In genomic region chr16:89319628-89319882, GRCh38 we compare ENCODE assay signal across 9 cellular contexts.
DNase-seq lines count a peak whose midpoint lies in the region; ATAC-seq, FAIRE-seq and TF ChIP-seq lines count a peak whose summit lies in the region.
"Had no signal": no experiment of that assay in that cellular context is flagged by ENCODE, and none has a peak within 500 bp of the region (broad histone marks: within the 10 kb centered on the region; RNA-seq: fewer than 3 reads in every experiment).

No MANE protein-coding gene starts in this region.

- peak overlapping the region in 10 of 11 experiments; percentile 29 to 76 (median 66); a peak in 20 of 22 replicates for H3K9ac ChIP-seq in BLaER1 treated with 17β-estradiol and CSF1 and Interleukin-3, amounts not matched to agents 10 nM and 100 nM
- H3K9ac ChIP-seq in NT2/D1 (ENCODE audit: insufficient read length, low read depth) = peak overlapping the region; percentile 77
- peak overlapping the region; percentile 70 for H3K9ac ChIP-seq in endothelial cell of umbilical vein (replicated peaks; ENCODE audit: extremely low read depth, insufficient read depth, low read length)

- BruUV-seq in endothelial cell of umbilical vein (replicated peaks; lab: Mats Ljungman, UMichigan) = no TSS peak

- no peaks in the 10 kb centered on the region for H3K9me3 Mint-ChIP-seq in progenitor cell of endocrine pancreas (ENCODE audit: low read depth)

- H3K36me3 ChIP-seq in BLaER1 treated with 17β-estradiol and CSF1 and Interleukin-3, amounts not matched to agents 10 nM and 100 nM = peaks cover 13 to 58% (median 46%) of the 10 kb centered on the region in 11 experiments; a peak in 21 of 22 replicates
- peaks cover 31% of the 10 kb centered on the region for H3K36me3 ChIP-seq in NT2/D1 (ENCODE audit: insufficient read depth, insufficient read length, low read length)
- no peaks in the 10 kb centered on the region for H3K36me3 ChIP-seq in endothelial cell of umbilical vein (ENCODE audit: control insufficient read depth in 2 of 2, extremely low read depth in 1 of 2, insufficient read depth in 2 of 2, low read length in 2 of 2)

- H3K9me3 ChIP-seq in BLaER1 treated with 17β-estradiol and CSF1 and Interleukin-3, amounts not matched to agents 10 nM and 100 nM (replicated peaks in 1 of 11) = no peaks in the 10 kb centered on the region
- no peaks in the 10 kb centered on the region for H3K9me3 ChIP-seq in NT2/D1 (ENCODE audit: insufficient read depth, low read length)
- no peaks in the 10 kb centered on the region for H3K9me3 ChIP-seq in endothelial cell of umbilical vein (replicated peaks; ENCODE audit: control insufficient read depth, insufficient read depth, low read length)

- no peak for TF ChIP-seq CTCF in endothelial cell of umbilical vein (IDR thresholded peaks at IDR 0.05; ENCODE audit: extremely low read depth in 1 of 2, insufficient read depth in 1 of 2, low read depth in 1 of 2, low read length in 2 of 2)
- no peak for TF ChIP-seq CTCF in progenitor cell of endocrine pancreas (IDR thresholded peaks at IDR 0.05; ENCODE audit: unreplicated experiment)

- H3K27ac ChIP-seq in BLaER1 treated with 17β-estradiol and CSF1 and Interleukin-3, amounts not matched to agents 10 nM and 100 nM = peak overlapping the region in 10 of 11 experiments; percentile 39 to 76 (median 66); a peak in 18 of 22 replicates
- peak overlapping the region; percentile 77 for H3K27ac ChIP-seq in endothelial cell of umbilical vein (ENCODE audit: insufficient read depth, low read depth, low read length)

- no peaks in the 10 kb centered on the region for H3K27me3 Mint-ChIP-seq in progenitor cell of endocrine pancreas

- H2AFZ ChIP-seq in endothelial cell of umbilical vein (ENCODE audit: low read depth, low read length) = no peak overlapping the region

- peak overlapping the region in 6 of 10 experiments; percentile 8 to 61 (median 46); a peak in 10 of 20 replicates for H3K4me3 ChIP-seq in BLaER1 treated with 17β-estradiol and CSF1 and Interleukin-3, amounts not matched to agents 10 nM and 100 nM
- no peak overlapping the region for H3K4me3 ChIP-seq in NT2/D1 (ENCODE audit: insufficient read length, low read depth)
- H3K4me3 ChIP-seq in endothelial cell of umbilical vein (replicated peaks in 1 of 3; ENCODE audit: insufficient read depth in 1 of 3, low read depth in 1 of 3, low read length in 3 of 3) = no peak overlapping the region

- no peaks in the 10 kb centered on the region for H3K9me1 ChIP-seq in endothelial cell of umbilical vein (replicated peaks; ENCODE audit: control insufficient read depth, extremely low read depth, insufficient read depth, low read length)

- no peaks in the 10 kb centered on the region for H3K27me3 ChIP-seq in BLaER1 treated with 17β-estradiol and CSF1 and Interleukin-3, amounts not matched to agents 10 nM and 100 nM
- no peaks in the 10 kb centered on the region for H3K27me3 ChIP-seq in NT2/D1 (ENCODE audit: insufficient read depth, insufficient read length)
- H3K27me3 ChIP-seq in endothelial cell of umbilical vein (ENCODE audit: control insufficient read depth in 2 of 2, insufficient read depth in 2 of 2, low read length in 2 of 2) = no peaks in the 10 kb centered on the region

- peak overlapping the region; percentile 77 to 98 (median 94) for H3K4me2 ChIP-seq in BLaER1 treated with 17β-estradiol and CSF1 and Interleukin-3, amounts not matched to agents 10 nM and 100 nM
- peak overlapping the region; percentile 40 for H3K4me2 ChIP-seq in endothelial cell of umbilical vein (ENCODE audit: insufficient read depth, low read length)

- peaks cover 99 to 100% (median 100%) of the 10 kb centered on the region in 11 experiments for H4K20me1 ChIP-seq in BLaER1 treated with 17β-estradiol and CSF1 and Interleukin-3, amounts not matched to agents 10 nM and 100 nM
- H4K20me1 ChIP-seq in endothelial cell of umbilical vein (replicated peaks; ENCODE audit: control insufficient read depth, extremely low read depth, insufficient read depth, low read length) = no peaks in the 10 kb centered on the region

- no peak for FAIRE-seq in endothelial cell of umbilical vein (lab: Jason Lieb, UNC)

- POLR2A ChIA-PET in endothelial cell of umbilical vein (lab: Charles Lee) = no interaction called here

- dilution Hi-C loops in endothelial cell of umbilical vein (cut with MboI; ENCODE audit: extremely low pct_ligation_motif_present, low sequenced_read_pairs) = no loop called here

- CTCF ChIA-PET in endothelial cell of umbilical vein (lab: Charles Lee) = no interaction called here

- ATAC-seq in GM21825 (IDR thresholded peaks at IDR 0.05; ENCODE audit: unreplicated experiment) = no peak

- H3K4me3 Mint-ChIP-seq in progenitor cell of endocrine pancreas (ENCODE audit: low read depth) = no peak overlapping the region

- intact Hi-C loops in endothelial cell of umbilical vein (cut with micrococcal nuclease) = loop anchor here (5.0 kb wide), 1 partner anchor 168 kb away; no protein-coding TSS in a partner anchor

- H3K4me1 Mint-ChIP-seq in progenitor cell of endocrine pancreas (ENCODE audit: low read depth) = peaks cover 48% of the 10 kb centered on the region

- H3K36me3 Mint-ChIP-seq in progenitor cell of endocrine pancreas (ENCODE audit: insufficient read depth) = peaks cover 3% of the 10 kb centered on the region

- no peak for TF ChIP-seq POLR2A in endothelial cell of umbilical vein (IDR thresholded peaks at IDR 0.05; ENCODE audit: low read depth, low read length)

- DNase-seq in NT2/D1 (ENCODE audit: low read depth, low spot score) (no peak), endothelial cell of umbilical vein (ENCODE audit: low read depth, low spot score) (no peak), progenitor cell of endocrine pancreas (ENCODE audit: low spot score, unreplicated experiment) (no peak), SIG-M5 (lab: John Stamatoyannopoulos, UW) (no peak), putamen (ENCODE audit: low spot score) (no peak), NOMO-1 treated with DMSO at 0.1 percent for 48 hours (lab: John Stamatoyannopoulos, UW; ENCODE audit: unreplicated experiment) (no peak)
- DNase-seq: NCI-H187 treated with DMSO at 0.1 percent for 48 hours had no signal

- H3K27ac Mint-ChIP-seq in progenitor cell of endocrine pancreas = peak overlapping the region; percentile 67

- H3K4me1 ChIP-seq in BLaER1 treated with 17β-estradiol and CSF1 and Interleukin-3, amounts not matched to agents 10 nM and 100 nM = peaks cover 94 to 100% (median 99%) of the 10 kb centered on the region in 10 experiments
- H3K4me1 ChIP-seq in NT2/D1 (ENCODE audit: insufficient read depth, insufficient read length) = peaks cover 60% of the 10 kb centered on the region
- H3K4me1 ChIP-seq in endothelial cell of umbilical vein (ENCODE audit: control insufficient read depth, extremely low read depth, insufficient read depth, low read length) = peaks cover 85% of the 10 kb centered on the region

- H3K79me2 ChIP-seq in endothelial cell of umbilical vein (ENCODE audit: control insufficient read depth, insufficient read depth, low read length) = peaks cover 86% of the 10 kb centered on the region

TF ChIP-seq in endothelial cell of umbilical vein, 7 proteins besides CTCF, POLR2A, EP300 and RAD21:
- no peak for TF ChIP-seq MAX (IDR thresholded peaks at IDR 0.05; ENCODE audit: insufficient read depth, insufficient read length)
- peak; percentile 1 for TF ChIP-seq POLR2AphosphoS5 (IDR thresholded peaks at IDR 0.05; ENCODE audit: insufficient read depth, low read depth, low read length)
- TF ChIP-seq EZH2 (IDR thresholded peaks at IDR 0.05; ENCODE audit: borderline replicate concordance, low read depth, low read length, severe bottlenecking) = no peak
- TF ChIP-seq MYC (IDR thresholded peaks at IDR 0.05; ENCODE audit: low read depth, low read length) = no peak
- TF ChIP-seq GATA2 (IDR thresholded peaks at IDR 0.05; ENCODE audit: insufficient read depth, insufficient read length, low read depth, low read length) = no peak

Comparison
In these comparisons a context has a peak if more than half of its experiments do, and no peak if none do; other contexts are left out.
1. H3K4me3 ChIP-seq: peak in BLaER1 treated with 17β-estradiol and CSF1 and Interleukin-3, amounts not matched to agents 10 nM and 100 nM (6 of 10); none in NT2/D1 (single experiment) and endothelial cell of umbilical vein (0 of 3).
2. Peak in every context shown above with its lines, with median percentiles within 50 percentile points of each other: H3K9ac ChIP-seq.